7 cellular contexts compared by ENCODE assay signal in genomic region chrX:72713130-72713529, GRCh38. TPM values are rescaled to one million over a fixed set of nuclear protein-coding genes. Genes with fewer than 3 reads are reported as not detected.
DNase-seq lines count a peak whose midpoint lies in the region; ATAC-seq, FAIRE-seq and TF ChIP-seq lines count a peak whose summit lies in the region.

No MANE protein-coding gene starts in this region.

- peak overlapping the region; percentile 85 for H3K4me3 Mint-ChIP-seq in GM23338

- CTCF ChIA-PET in PC-3 (lab: Charles Lee) (no interaction called here), endothelial cell of umbilical vein (lab: Charles Lee) (no interaction called here)

- no peak for TF ChIP-seq CTCF in GM23338 (conservative IDR thresholded peaks at IDR 0.05; ENCODE audit: low read depth in 2 of 2)
- TF ChIP-seq CTCF in PC-3 (conservative IDR thresholded peaks at IDR 0.05; ENCODE audit: low read depth, low read length): no peak
- TF ChIP-seq CTCF in endothelial cell of umbilical vein (IDR thresholded peaks at IDR 0.05; ENCODE audit: extremely low read depth in 1 of 2, insufficient read depth in 1 of 2, low read depth in 1 of 2, low read length in 2 of 2): no peak
- TF ChIP-seq CTCF in retinal pigment epithelial cell (conservative IDR thresholded peaks at IDR 0.05; ENCODE audit: low read depth, low read length): no peak
- TF ChIP-seq CTCF in pancreas (IDR thresholded peaks at IDR 0.05): no peak

- H3K27ac ChIP-seq in GM23338 (ENCODE audit: low read depth) (no peak overlapping the region), PC-3 (ENCODE audit: low read length) (peak overlapping the region; percentile 88), endothelial cell of umbilical vein (ENCODE audit: insufficient read depth, low read depth, low read length) (no peak overlapping the region), pancreas (no peak overlapping the region)

- intact Hi-C loops in PC-3 (cut with micrococcal nuclease) (loop anchor here (2.0 to 5.0 kb wide), 2 partner anchors 26 to 91 kb away; no protein-coding TSS in a partner anchor), endothelial cell of umbilical vein (cut with micrococcal nuclease) (loop anchor here (2.0 to 5.0 kb wide), 2 partner anchors 91 to 140 kb away; partner anchors contain the start of gene HDAC8), pancreas (cut with DNase I) (no loop called here)

- peaks cover 2% of the 10 kb centered on the region for H3K27me3 Mint-ChIP-seq in GM23338 (ENCODE audit: insufficient read depth, low read depth, poor library complexity)

- H3K27me3 ChIP-seq in GM23338 (ENCODE audit: insufficient read depth) (0 out of 2 replicates have a peak, but pooled peaks cover 9% of the 10 kb centered on the region), PC-3 (ENCODE audit: low read length) (no peaks in the 10 kb centered on the region), endothelial cell of umbilical vein (ENCODE audit: control insufficient read depth in 2 of 2, insufficient read depth in 2 of 2, low read length in 2 of 2) (no peaks in the 10 kb centered on the region), pancreas (peaks cover 0 to 6% (median 0%) of the 10 kb centered on the region in 4 donors)

- peaks cover 22% of the 10 kb centered on the region for H3K4me1 Mint-ChIP-seq in GM23338

- TF ChIP-seq POLR2A in endothelial cell of umbilical vein (IDR thresholded peaks at IDR 0.05; ENCODE audit: low read depth, low read length): no peak

- H3K9me3 ChIP-seq in PC-3 (ENCODE audit: low read length) (no peaks in the 10 kb centered on the region), endothelial cell of umbilical vein (replicated peaks; ENCODE audit: control insufficient read depth, insufficient read depth, low read length) (no peaks in the 10 kb centered on the region), pancreas (no peaks in the 10 kb centered on the region)

- BruUV-seq in PC-3 (replicated peaks; lab: Mats Ljungman, UMichigan) (TSS peak; percentile 43), endothelial cell of umbilical vein (replicated peaks; lab: Mats Ljungman, UMichigan) (no TSS peak)

- H3F3A ChIP-seq in GM23338 (replicated peaks; ENCODE audit: low read depth) (no peaks in the 10 kb centered on the region), PC-3 (ENCODE audit: low read length, unreplicated experiment) (no peaks in the 10 kb centered on the region)

- peak overlapping the region; percentile 76 for H3K9ac ChIP-seq in PC-3 (ENCODE audit: low read length)
- H3K9ac ChIP-seq in endothelial cell of umbilical vein (replicated peaks; ENCODE audit: extremely low read depth, insufficient read depth, low read length): peak overlapping the region; percentile 38

- dilution Hi-C loops in endothelial cell of umbilical vein (cut with MboI; ENCODE audit: extremely low pct_ligation_motif_present, low sequenced_read_pairs): no loop called here

- no peak overlapping the region for H2AFZ ChIP-seq in GM23338
- peak overlapping the region; percentile 93; the same call in 1 of the 2 replicates for H2AFZ ChIP-seq in PC-3 (ENCODE audit: low read length)
- H2AFZ ChIP-seq in endothelial cell of umbilical vein (ENCODE audit: low read depth, low read length): no peak overlapping the region

- WGBS in pancreas, 2 donors: 15 to 31% methylated on average over 3 of the region's 3 CpGs

- H3K36me3 ChIP-seq in GM23338 (ENCODE audit: insufficient read depth) (no peaks in the 10 kb centered on the region), PC-3 (ENCODE audit: low read depth, low read length) (peaks cover 4% of the 10 kb centered on the region; the same call in 1 of the 2 replicates), endothelial cell of umbilical vein (ENCODE audit: control insufficient read depth in 2 of 2, extremely low read depth in 1 of 2, insufficient read depth in 2 of 2, low read length in 2 of 2) (no peaks in the 10 kb centered on the region), pancreas (no peaks in the 10 kb centered on the region)

- H3K4me1 ChIP-seq in GM23338 (ENCODE audit: insufficient read depth) (peaks cover 8% of the 10 kb centered on the region; the same call in 1 of the 2 replicates), PC-3 (ENCODE audit: insufficient read depth, low read length) (peaks cover 5% of the 10 kb centered on the region; the same call in 1 of the 2 replicates), endothelial cell of umbilical vein (ENCODE audit: control insufficient read depth, extremely low read depth, insufficient read depth, low read length) (peaks cover 10% of the 10 kb centered on the region), pancreas (no peaks in the 10 kb centered on the region)

- H3K9me2 ChIP-seq in GM23338 (ENCODE audit: insufficient read depth) (no peaks in the 10 kb centered on the region), PC-3 (replicated peaks; ENCODE audit: low read length) (no peaks in the 10 kb centered on the region)

- POLR2A ChIA-PET in PC-3 (lab: Charles Lee; ENCODE audit: unreplicated experiment): interaction anchor here (0.6 kb wide), 1 partner anchor 48 kb away, joined by 6 read pairs; no protein-coding TSS in a partner anchor
- POLR2A ChIA-PET in endothelial cell of umbilical vein (lab: Charles Lee): no interaction called here

- H3K9me3 Mint-ChIP-seq in GM23338: no peaks in the 10 kb centered on the region

- H3K79me2 ChIP-seq in GM23338 (replicated peaks; ENCODE audit: insufficient read depth) (no peaks in the 10 kb centered on the region), PC-3 (ENCODE audit: low read length) (peaks cover 36% of the 10 kb centered on the region), endothelial cell of umbilical vein (ENCODE audit: control insufficient read depth, insufficient read depth, low read length) (no peaks in the 10 kb centered on the region)

- no peak for DNase-seq in GM23338 (ENCODE audit: low spot score)
- DNase-seq in PC-3: peak; percentile 8
- DNase-seq in endothelial cell of umbilical vein (ENCODE audit: low read depth, low spot score): peak; percentile 1
- no peak for DNase-seq in retinal pigment epithelial cell (ENCODE audit: low read depth)
- DNase-seq in NCI-H146 treated with DMSO at 0.1 percent for 48 hours (lab: John Stamatoyannopoulos, UW; ENCODE audit: unreplicated experiment): no peak
- no peak for DNase-seq in HPDE6-E6E7 (ENCODE audit: extremely low spot score)
- DNase-seq in pancreas: no peak

- H3K4me2 ChIP-seq in GM23338: peak overlapping the region; percentile 79
- H3K4me2 ChIP-seq in PC-3 (ENCODE audit: low read length): peak overlapping the region; percentile 85
- H3K4me2 ChIP-seq in endothelial cell of umbilical vein (ENCODE audit: insufficient read depth, low read length): peak overlapping the region; percentile 49

- ATAC-seq in GM23338: no peak
- no peak for ATAC-seq in PC-3
- ATAC-seq in pancreas: no peak

- no peaks in the 10 kb centered on the region; the same call in 1 of the 2 replicates for H4K20me1 ChIP-seq in GM23338 (replicated peaks; ENCODE audit: insufficient read depth)
- no peaks in the 10 kb centered on the region for H4K20me1 ChIP-seq in PC-3 (ENCODE audit: low read length)
- no peaks in the 10 kb centered on the region for H4K20me1 ChIP-seq in endothelial cell of umbilical vein (replicated peaks; ENCODE audit: control insufficient read depth, extremely low read depth, insufficient read depth, low read length)

- H3K27ac Mint-ChIP-seq in GM23338: no peak overlapping the region

- peaks cover 3% of the 10 kb centered on the region; the same call in 2 of the 3 replicates for H3K36me3 Mint-ChIP-seq in GM23338 (ENCODE audit: low read depth)

- no peak for FAIRE-seq in endothelial cell of umbilical vein (lab: Jason Lieb, UNC)
- no peak for FAIRE-seq in pancreas (lab: Jason Lieb, UNC)

- no peaks in the 10 kb centered on the region for H3K9me1 ChIP-seq in endothelial cell of umbilical vein (replicated peaks; ENCODE audit: control insufficient read depth, extremely low read depth, insufficient read depth, low read length)

- H3K4me3 ChIP-seq in GM23338 (peak overlapping the region; percentile 64), PC-3 (ENCODE audit: low read length) (peak overlapping the region; percentile 71), endothelial cell of umbilical vein (replicated peaks in 1 of 3; ENCODE audit: insufficient read depth in 1 of 3, low read depth in 1 of 3, low read length in 3 of 3) (peak overlapping the region in 2 of 3 experiments; percentile 20 to 52), retinal pigment epithelial cell (ENCODE audit: low read length) (peak overlapping the region; percentile 58), pancreas (peak overlapping the region in 2 of 4 donors; percentile 47 to 49)

TF ChIP-seq in GM23338, 12 proteins besides CTCF, POLR2A, EP300 and RAD21 (continues in another document):
- TF ChIP-seq NANOG (IDR thresholded peaks at IDR 0.05; ENCODE audit: borderline replicate concordance): no peak

TF ChIP-seq in endothelial cell of umbilical vein, 7 proteins besides CTCF, POLR2A, EP300 and RAD21:
- no peak for TF ChIP-seq MAX (IDR thresholded peaks at IDR 0.05; ENCODE audit: insufficient read depth, insufficient read length)
- no peak for TF ChIP-seq EZH2 (IDR thresholded peaks at IDR 0.05; ENCODE audit: borderline replicate concordance, low read depth, low read length, severe bottlenecking)
- no peak for TF ChIP-seq JUN (IDR thresholded peaks at IDR 0.05; ENCODE audit: borderline replicate concordance, insufficient read depth, insufficient read length, low read depth)
- TF ChIP-seq GATA2 (IDR thresholded peaks at IDR 0.05; ENCODE audit: insufficient read depth, insufficient read length, low read depth, low read length): no peak
- TF ChIP-seq FOS (IDR thresholded peaks at IDR 0.05; ENCODE audit: borderline replicate concordance, insufficient read depth, low read length): no peak
- TF ChIP-seq POLR2AphosphoS5 (IDR thresholded peaks at IDR 0.05; ENCODE audit: insufficient read depth, low read depth, low read length): no peak

RNA-seq across cellular contexts. Expression of gene PHKA1, which starts 1.0 kb away (rescaled TPM):
- total RNA-seq in GM23338 (2014; rRNA removed; shearing (Covaris generic)): 6.8 and 7.5 TPM in 2 replicates
- polyA plus RNA-seq in GM23338 (2016; fragmentation: Nextera tagmentation; extraction: Ambion mirVana) (2.1 and 2.6 TPM in 2 replicates), endothelial cell of umbilical vein (2.8 and 3.3 TPM in 2 replicates), pancreas (1 to 10 TPM; 3.5 to 4.3 TPM)
- total RNA-seq in PC-3 (2014; rRNA removed) (28.5 and 33.7 TPM in 2 replicates), endothelial cell of umbilical vein (5.5 and 7.1 TPM in 2 replicates), pancreas (1 to 10 TPM; 4.5 to 7.4 (median 5.2) TPM)
- 4.1 and 4.2 TPM in 2 replicates for polyA plus RNA-seq in endothelial cell of umbilical vein (2011; cell fraction: cytosol; rRNA removed)
- 10.7 and 11.2 TPM in 2 replicates for polyA plus RNA-seq in endothelial cell of umbilical vein (2011; cell fraction: nucleus; rRNA removed)
- polyA plus RNA-seq in endothelial cell of umbilical vein (2012): 8.2 and 9.4 TPM in 2 replicates
- polyA minus RNA-seq in endothelial cell of umbilical vein: 7.1 and 8.9 TPM in 2 replicates
- 9.3 TPM for polyA minus RNA-seq in endothelial cell of umbilical vein (2011; cell fraction: cytosol; rRNA and poly(A)+ RNA removed)
- 6.4 and 7.5 TPM in 2 replicates for polyA minus RNA-seq in endothelial cell of umbilical vein (2011; cell fraction: nucleus; rRNA and poly(A)+ RNA removed)

Comparison
In these comparisons a context has a peak if more than half of its experiments do, and no peak if none do; other contexts are left out.
1. DNase-seq: peak in PC-3 (single experiment) and endothelial cell of umbilical vein (single experiment); none in GM23338 (single experiment), retinal pigment epithelial cell (single experiment), NCI-H146 treated with DMSO at 0.1 percent for 48 hours (single experiment), HPDE6-E6E7 (single experiment) and pancreas (0 of 6).
2. intact Hi-C loops: an anchor here in PC-3 (2.0 to 5.0 kb wide) and endothelial cell of umbilical vein (2.0 to 5.0 kb wide); none called in pancreas.
3. Peak in every context shown above with its lines, with median percentiles within 50 percentile points of each other: H3K4me2 ChIP-seq.